ENCODE assay signal across 1 cellular context in the genomic region with DNA sequence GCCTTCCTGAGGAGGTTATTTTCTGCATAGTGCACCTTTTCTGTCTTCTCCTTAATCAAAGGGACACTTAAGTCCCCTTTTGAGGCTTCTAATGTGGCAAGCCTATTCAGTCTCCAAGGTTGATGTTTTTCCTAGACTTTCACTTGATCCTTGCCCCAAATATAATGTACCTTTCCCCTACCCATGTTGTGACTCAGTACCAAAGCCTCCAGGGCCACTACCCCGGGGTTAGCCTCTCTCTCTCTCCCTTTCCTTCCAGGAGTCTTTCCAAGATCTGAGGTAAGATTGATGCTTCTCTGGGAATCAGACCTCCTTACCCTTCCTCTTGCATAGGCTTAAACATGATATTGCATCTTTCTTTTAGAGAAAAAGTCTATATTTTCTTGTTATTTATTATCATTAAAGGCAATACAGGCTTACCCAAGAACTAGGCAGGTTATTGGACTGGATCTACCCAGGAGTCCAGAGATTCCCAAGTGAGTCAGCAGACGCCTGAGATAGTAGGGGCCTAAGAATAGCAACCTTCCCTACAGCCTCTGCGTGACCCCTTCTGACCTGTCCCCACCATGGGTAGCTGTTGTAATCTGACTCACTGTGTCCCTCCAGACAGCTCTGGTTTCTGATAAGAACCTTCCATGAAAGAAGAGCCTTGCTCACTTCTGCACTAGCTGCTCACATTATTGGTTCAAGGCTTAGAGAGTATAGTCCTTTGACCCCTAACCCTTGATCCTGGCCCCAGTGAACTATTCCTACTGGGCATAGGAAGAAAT.
A peak's percentile ranks its signal among the peaks of the same experiment; 100 is the strongest.
TF ChIP-seq lines count a peak whose summit lies in the region.

No MANE protein-coding gene starts in this region.

TF ChIP-seq in K562, 482 proteins besides CTCF, POLR2A, EP300 and RAD21 (continued from another document and continues in another):
- TF ChIP-seq MYNN (IDR thresholded peaks at IDR 0.05) (peak; percentile 59; the same call in 1 of the 2 replicates), MYNN (CRISPR knock-in tag; IDR thresholded peaks at IDR 0.05) (no peak), MTA2 (IDR thresholded peaks at IDR 0.05; ENCODE audit: low read depth) (peak; percentile 73), NFE2 (IDR thresholded peaks at IDR 0.05; ENCODE audit: low read depth) (peak; percentile 82), FOXM1 (IDR thresholded peaks at IDR 0.05; ENCODE audit: low read depth) (peak; percentile 65), FOXM1 (CRISPR knock-in tag; IDR thresholded peaks at IDR 0.05; ENCODE audit: low read depth) (no peak), HDAC3 (IDR thresholded peaks at IDR 0.05; ENCODE audit: borderline replicate concordance, partially characterized antibody) (peak; percentile 91), MAZ (CRISPR knock-in tag; conservative IDR thresholded peaks at IDR 0.05 in 1 of 2, IDR thresholded peaks at IDR 0.05 in 1 of 2) (peak in 1 of 2 experiments; percentile 48; a peak in 1 of 4 replicates), FOSL1 (tag; conservative IDR thresholded peaks at IDR 0.05) (peak; percentile 96), NFIC (IDR thresholded peaks at IDR 0.05) (peak; percentile 52), TSC22D4 (tag; IDR thresholded peaks at IDR 0.05) (no peak), POLR2AphosphoS5 (IDR thresholded peaks at IDR 0.05; ENCODE audit: control insufficient read depth, insufficient read depth, low read depth, low read length) (peak; percentile 73), DMBX1 (CRISPR knock-in tag; IDR thresholded peaks at IDR 0.05; ENCODE audit: borderline replicate concordance) (peak; percentile 75; the same call in 1 of the 2 replicates), ATF1 (CRISPR knock-in tag; IDR thresholded peaks at IDR 0.05) (no peak), ATF1 (tag; IDR thresholded peaks at IDR 0.05) (peak; percentile 39; the same call in 1 of the 2 replicates), LEF1 (IDR thresholded peaks at IDR 0.05) (peak; percentile 66; the same call in 1 of the 2 replicates), NFYB (IDR thresholded peaks at IDR 0.05; ENCODE audit: extremely low read depth, insufficient read length) (no peak), XRCC4 (IDR thresholded peaks at IDR 0.05; ENCODE audit: extremely low read depth, insufficient read depth, insufficient read length) (no peak), KDM1A (IDR thresholded peaks at IDR 0.05) (peak; percentile 87), ARNT (IDR thresholded peaks at IDR 0.05) (0 out of 4 replicates have a peak, but pooled peaks of 1 of the 2 experiments have one; percentile 35), ZNF707 (CRISPR knock-in tag; conservative IDR thresholded peaks at IDR 0.05) (no peak), CREM (IDR thresholded peaks at IDR 0.05; ENCODE audit: low read depth) (peak; percentile 51), TAL1 (IDR thresholded peaks at IDR 0.05) (peak; percentile 85), NEUROD1 (IDR thresholded peaks at IDR 0.05; ENCODE audit: borderline replicate concordance, low read depth, low read length, partially characterized antibody) (peak; percentile 49), L3MBTL2 (IDR thresholded peaks at IDR 0.05) (0 out of 2 replicates have a peak, but pooled peaks have one; percentile 7), ETV5 (CRISPR knock-in tag; IDR thresholded peaks at IDR 0.05; ENCODE audit: low read depth) (no peak), BHLHE40 (IDR thresholded peaks at IDR 0.05; ENCODE audit: low read length) (peak; percentile 61; the same call in 1 of the 2 replicates), ZNF316 (IDR thresholded peaks at IDR 0.05) (peak; percentile 46; the same call in 1 of the 2 replicates), HMGN3 (IDR thresholded peaks at IDR 0.05; ENCODE audit: borderline replicate concordance, extremely low read depth, insufficient read length, low read depth, low read length) (peak; percentile 34), ARID1B (IDR thresholded peaks at IDR 0.05) (peak; percentile 90), TRIM24 (IDR thresholded peaks at IDR 0.05) (peak; percentile 78 to 88; a peak in 3 of 4 replicates), ZNF76 (CRISPR knock-in tag; IDR thresholded peaks at IDR 0.05; ENCODE audit: borderline replicate concordance) (peak; percentile 76; the same call in 1 of the 2 replicates), CCNT2 (IDR thresholded peaks at IDR 0.05; ENCODE audit: borderline replicate concordance, extremely low read depth, insufficient read length, low read depth, low read length) (peak; percentile 57), GATAD2B (IDR thresholded peaks at IDR 0.05; ENCODE audit: borderline replicate concordance) (peak; percentile 20; the same call in 1 of the 2 replicates), SMARCE1 (IDR thresholded peaks at IDR 0.05) (peak; percentile 69; the same call in 1 of the 2 replicates), CHCHD3 (CRISPR knock-in tag; IDR thresholded peaks at IDR 0.05) (no peak), EHMT2 (IDR thresholded peaks at IDR 0.05) (peak; percentile 76; the same call in 1 of the 2 replicates), ZBTB17 (CRISPR knock-in tag; IDR thresholded peaks at IDR 0.05) (0 out of 2 replicates have a peak, but pooled peaks have one; percentile 24), NCOR1 (IDR thresholded peaks at IDR 0.05) (peak; percentile 94), SMAD4 (CRISPR knock-in tag; conservative IDR thresholded peaks at IDR 0.05) (peak; percentile 97), MEF2A (IDR thresholded peaks at IDR 0.05; ENCODE audit: control insufficient read depth, low read depth, low read length) (peak; percentile 96), CXXC5 (CRISPR knock-in tag; IDR thresholded peaks at IDR 0.05) (peak; percentile 60), ERF (CRISPR knock-in tag; IDR thresholded peaks at IDR 0.05) (no peak), NR2C1 (IDR thresholded peaks at IDR 0.05) (peak; percentile 96), NR2C1 (tag; IDR thresholded peaks at IDR 0.05) (peak; percentile 97)
- TF ChIP-seq, protein P1, sequence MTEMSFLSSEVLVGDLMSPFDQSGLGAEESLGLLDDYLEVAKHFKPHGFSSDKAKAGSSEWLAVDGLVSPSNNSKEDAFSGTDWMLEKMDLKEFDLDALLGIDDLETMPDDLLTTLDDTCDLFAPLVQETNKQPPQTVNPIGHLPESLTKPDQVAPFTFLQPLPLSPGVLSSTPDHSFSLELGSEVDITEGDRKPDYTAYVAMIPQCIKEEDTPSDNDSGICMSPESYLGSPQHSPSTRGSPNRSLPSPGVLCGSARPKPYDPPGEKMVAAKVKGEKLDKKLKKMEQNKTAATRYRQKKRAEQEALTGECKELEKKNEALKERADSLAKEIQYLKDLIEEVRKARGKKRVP (CRISPR knock-in tag; IDR thresholded peaks at IDR 0.05) = peak; percentile 33; the same call in 1 of the 2 replicates
- TF ChIP-seq, protein P2, sequence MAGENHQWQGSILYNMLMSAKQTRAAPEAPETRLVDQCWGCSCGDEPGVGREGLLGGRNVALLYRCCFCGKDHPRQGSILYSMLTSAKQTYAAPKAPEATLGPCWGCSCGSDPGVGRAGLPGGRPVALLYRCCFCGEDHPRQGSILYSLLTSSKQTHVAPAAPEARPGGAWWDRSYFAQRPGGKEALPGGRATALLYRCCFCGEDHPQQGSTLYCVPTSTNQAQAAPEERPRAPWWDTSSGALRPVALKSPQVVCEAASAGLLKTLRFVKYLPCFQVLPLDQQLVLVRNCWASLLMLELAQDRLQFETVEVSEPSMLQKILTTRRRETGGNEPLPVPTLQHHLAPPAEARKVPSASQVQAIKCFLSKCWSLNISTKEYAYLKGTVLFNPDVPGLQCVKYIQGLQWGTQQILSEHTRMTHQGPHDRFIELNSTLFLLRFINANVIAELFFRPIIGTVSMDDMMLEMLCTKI (IDR thresholded peaks at IDR 0.05; ENCODE audit: partially characterized antibody) = no peak
- TF ChIP-seq, protein P3, sequence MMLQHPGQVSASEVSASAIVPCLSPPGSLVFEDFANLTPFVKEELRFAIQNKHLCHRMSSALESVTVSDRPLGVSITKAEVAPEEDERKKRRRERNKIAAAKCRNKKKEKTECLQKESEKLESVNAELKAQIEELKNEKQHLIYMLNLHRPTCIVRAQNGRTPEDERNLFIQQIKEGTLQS (IDR thresholded peaks at IDR 0.05) = peak; percentile 76
- TF ChIP-seq, protein P3 (CRISPR knock-in tag; conservative IDR thresholded peaks at IDR 0.05) = no peak
- TF ChIP-seq, protein P4, sequence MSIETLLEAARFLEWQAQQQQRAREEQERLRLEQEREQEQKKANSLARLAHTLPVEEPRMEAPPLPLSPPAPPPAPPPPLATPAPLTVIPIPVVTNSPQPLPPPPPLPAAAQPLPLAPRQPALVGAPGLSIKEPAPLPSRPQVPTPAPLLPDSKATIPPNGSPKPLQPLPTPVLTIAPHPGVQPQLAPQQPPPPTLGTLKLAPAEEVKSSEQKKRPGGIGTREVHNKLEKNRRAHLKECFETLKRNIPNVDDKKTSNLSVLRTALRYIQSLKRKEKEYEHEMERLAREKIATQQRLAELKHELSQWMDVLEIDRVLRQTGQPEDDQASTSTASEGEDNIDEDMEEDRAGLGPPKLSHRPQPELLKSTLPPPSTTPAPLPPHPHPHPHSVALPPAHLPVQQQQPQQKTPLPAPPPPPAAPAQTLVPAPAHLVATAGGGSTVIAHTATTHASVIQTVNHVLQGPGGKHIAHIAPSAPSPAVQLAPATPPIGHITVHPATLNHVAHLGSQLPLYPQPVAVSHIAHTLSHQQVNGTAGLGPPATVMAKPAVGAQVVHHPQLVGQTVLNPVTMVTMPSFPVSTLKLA (conservative IDR thresholded peaks at IDR 0.05) = peak in 1 of 2 experiments; percentile 48; a peak in 1 of 4 replicates
- TF ChIP-seq, protein P5, sequence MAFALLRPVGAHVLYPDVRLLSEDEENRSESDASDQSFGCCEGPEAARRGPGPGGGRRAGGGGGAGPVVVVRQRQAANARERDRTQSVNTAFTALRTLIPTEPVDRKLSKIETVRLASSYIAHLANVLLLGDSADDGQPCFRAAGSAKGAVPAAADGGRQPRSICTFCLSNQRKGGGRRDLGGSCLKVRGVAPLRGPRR (CRISPR knock-in tag; IDR thresholded peaks at IDR 0.05) = no peak
- TF ChIP-seq, protein P6, sequence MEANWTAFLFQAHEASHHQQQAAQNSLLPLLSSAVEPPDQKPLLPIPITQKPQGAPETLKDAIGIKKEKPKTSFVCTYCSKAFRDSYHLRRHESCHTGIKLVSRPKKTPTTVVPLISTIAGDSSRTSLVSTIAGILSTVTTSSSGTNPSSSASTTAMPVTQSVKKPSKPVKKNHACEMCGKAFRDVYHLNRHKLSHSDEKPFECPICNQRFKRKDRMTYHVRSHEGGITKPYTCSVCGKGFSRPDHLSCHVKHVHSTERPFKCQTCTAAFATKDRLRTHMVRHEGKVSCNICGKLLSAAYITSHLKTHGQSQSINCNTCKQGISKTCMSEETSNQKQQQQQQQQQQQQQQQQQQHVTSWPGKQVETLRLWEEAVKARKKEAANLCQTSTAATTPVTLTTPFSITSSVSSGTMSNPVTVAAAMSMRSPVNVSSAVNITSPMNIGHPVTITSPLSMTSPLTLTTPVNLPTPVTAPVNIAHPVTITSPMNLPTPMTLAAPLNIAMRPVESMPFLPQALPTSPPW (CRISPR knock-in tag; IDR thresholded peaks at IDR 0.05) = peak; percentile 45; the same call in 1 of the 2 replicates
- TF ChIP-seq, protein P7, sequence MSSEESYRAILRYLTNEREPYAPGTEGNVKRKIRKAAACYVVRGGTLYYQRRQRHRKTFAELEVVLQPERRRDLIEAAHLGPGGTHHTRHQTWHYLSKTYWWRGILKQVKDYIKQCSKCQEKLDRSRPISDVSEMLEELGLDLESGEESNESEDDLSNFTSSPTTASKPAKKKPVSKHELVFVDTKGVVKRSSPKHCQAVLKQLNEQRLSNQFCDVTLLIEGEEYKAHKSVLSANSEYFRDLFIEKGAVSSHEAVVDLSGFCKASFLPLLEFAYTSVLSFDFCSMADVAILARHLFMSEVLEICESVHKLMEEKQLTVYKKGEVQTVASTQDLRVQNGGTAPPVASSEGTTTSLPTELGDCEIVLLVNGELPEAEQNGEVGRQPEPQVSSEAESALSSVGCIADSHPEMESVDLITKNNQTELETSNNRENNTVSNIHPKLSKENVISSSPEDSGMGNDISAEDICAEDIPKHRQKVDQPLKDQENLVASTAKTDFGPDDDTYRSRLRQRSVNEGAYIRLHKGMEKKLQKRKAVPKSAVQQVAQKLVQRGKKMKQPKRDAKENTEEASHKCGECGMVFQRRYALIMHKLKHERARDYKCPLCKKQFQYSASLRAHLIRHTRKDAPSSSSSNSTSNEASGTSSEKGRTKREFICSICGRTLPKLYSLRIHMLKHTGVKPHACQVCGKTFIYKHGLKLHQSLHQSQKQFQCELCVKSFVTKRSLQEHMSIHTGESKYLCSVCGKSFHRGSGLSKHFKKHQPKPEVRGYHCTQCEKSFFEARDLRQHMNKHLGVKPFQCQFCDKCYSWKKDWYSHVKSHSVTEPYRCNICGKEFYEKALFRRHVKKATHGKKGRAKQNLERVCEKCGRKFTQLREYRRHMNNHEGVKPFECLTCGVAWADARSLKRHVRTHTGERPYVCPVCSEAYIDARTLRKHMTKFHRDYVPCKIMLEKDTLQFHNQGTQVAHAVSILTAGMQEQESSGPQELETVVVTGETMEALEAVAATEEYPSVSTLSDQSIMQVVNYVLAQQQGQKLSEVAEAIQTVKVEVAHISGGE (CRISPR knock-in tag; IDR thresholded peaks at IDR 0.05) = 0 out of 6 replicates have a peak, but pooled peaks of 1 of the 3 experiments have one; percentile 20
- TF ChIP-seq, protein P8, sequence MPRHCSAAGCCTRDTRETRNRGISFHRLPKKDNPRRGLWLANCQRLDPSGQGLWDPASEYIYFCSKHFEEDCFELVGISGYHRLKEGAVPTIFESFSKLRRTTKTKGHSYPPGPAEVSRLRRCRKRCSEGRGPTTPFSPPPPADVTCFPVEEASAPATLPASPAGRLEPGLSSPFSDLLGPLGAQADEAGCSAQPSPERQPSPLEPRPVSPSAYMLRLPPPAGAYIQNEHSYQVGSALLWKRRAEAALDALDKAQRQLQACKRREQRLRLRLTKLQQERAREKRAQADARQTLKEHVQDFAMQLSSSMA (CRISPR knock-in tag; IDR thresholded peaks at IDR 0.05) = no peak
